Comparison of ENCODE assay signal across 2 cellular contexts in the genomic region with DNA sequence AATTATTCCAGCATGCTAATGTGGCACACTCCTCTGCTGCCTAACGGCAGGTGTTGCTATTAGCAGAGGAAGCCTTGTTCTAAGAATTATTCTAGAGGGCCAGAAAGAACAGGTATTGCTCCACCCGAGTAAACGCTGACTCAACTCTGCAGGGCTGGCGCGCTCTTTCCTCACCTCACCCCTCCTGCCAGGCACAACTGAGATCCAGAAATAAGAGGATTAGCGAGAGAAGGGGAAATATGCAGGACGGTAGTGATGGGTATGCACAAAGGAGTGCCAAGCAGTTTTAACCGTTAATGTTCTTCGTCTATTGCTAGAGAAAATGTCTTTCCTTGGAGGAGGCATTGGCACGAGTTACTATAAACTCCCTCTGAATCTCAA.
TF ChIP-seq lines count a peak whose summit lies in the region.

No MANE protein-coding gene starts in this region.

TF ChIP-seq in SK-N-SH, 30 proteins besides CTCF, POLR2A, EP300 and RAD21 (continued from another document):
- TF ChIP-seq, protein P1, sequence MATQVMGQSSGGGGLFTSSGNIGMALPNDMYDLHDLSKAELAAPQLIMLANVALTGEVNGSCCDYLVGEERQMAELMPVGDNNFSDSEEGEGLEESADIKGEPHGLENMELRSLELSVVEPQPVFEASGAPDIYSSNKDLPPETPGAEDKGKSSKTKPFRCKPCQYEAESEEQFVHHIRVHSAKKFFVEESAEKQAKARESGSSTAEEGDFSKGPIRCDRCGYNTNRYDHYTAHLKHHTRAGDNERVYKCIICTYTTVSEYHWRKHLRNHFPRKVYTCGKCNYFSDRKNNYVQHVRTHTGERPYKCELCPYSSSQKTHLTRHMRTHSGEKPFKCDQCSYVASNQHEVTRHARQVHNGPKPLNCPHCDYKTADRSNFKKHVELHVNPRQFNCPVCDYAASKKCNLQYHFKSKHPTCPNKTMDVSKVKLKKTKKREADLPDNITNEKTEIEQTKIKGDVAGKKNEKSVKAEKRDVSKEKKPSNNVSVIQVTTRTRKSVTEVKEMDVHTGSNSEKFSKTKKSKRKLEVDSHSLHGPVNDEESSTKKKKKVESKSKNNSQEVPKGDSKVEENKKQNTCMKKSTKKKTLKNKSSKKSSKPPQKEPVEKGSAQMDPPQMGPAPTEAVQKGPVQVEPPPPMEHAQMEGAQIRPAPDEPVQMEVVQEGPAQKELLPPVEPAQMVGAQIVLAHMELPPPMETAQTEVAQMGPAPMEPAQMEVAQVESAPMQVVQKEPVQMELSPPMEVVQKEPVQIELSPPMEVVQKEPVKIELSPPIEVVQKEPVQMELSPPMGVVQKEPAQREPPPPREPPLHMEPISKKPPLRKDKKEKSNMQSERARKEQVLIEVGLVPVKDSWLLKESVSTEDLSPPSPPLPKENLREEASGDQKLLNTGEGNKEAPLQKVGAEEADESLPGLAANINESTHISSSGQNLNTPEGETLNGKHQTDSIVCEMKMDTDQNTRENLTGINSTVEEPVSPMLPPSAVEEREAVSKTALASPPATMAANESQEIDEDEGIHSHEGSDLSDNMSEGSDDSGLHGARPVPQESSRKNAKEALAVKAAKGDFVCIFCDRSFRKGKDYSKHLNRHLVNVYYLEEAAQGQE (IDR thresholded peaks at IDR 0.05; ENCODE audit: low read depth, low read length), result no peak
- TF ChIP-seq RXRA (IDR thresholded peaks at IDR 0.05; ENCODE audit: borderline replicate concordance, low read depth) (no peak), ELF1 (IDR thresholded peaks at IDR 0.05) (no peak), FOXM1 (IDR thresholded peaks at IDR 0.05; ENCODE audit: low read depth) (no peak), MEF2A (IDR thresholded peaks at IDR 0.05; ENCODE audit: borderline replicate concordance, low read depth) (no peak), JUND (IDR thresholded peaks at IDR 0.05) (no peak), CHD2 (IDR thresholded peaks at IDR 0.05; ENCODE audit: low read length, partially characterized antibody) (no peak)
- TF ChIP-seq, protein P2, sequence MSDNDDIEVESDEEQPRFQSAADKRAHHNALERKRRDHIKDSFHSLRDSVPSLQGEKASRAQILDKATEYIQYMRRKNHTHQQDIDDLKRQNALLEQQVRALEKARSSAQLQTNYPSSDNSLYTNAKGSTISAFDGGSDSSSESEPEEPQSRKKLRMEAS (IDR thresholded peaks at IDR 0.05; ENCODE audit: low read depth), result no peak

TF ChIP-seq in SK-N-SH treated with all-trans-retinoic acid at 6 μM for 48 hours, 23 proteins besides CTCF, POLR2A, EP300 and RAD21 (continued from another document):
- TF ChIP-seq, protein P3, sequence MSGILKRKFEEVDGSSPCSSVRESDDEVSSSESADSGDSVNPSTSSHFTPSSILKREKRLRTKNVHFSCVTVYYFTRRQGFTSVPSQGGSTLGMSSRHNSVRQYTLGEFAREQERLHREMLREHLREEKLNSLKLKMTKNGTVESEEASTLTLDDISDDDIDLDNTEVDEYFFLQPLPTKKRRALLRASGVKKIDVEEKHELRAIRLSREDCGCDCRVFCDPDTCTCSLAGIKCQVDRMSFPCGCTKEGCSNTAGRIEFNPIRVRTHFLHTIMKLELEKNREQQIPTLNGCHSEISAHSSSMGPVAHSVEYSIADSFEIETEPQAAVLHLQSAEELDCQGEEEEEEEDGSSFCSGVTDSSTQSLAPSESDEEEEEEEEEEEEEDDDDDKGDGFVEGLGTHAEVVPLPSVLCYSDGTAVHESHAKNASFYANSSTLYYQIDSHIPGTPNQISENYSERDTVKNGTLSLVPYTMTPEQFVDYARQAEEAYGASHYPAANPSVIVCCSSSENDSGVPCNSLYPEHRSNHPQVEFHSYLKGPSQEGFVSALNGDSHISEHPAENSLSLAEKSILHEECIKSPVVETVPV (CRISPR knock-in tag; IDR thresholded peaks at IDR 0.05), result no peak
- TF ChIP-seq, protein P4, sequence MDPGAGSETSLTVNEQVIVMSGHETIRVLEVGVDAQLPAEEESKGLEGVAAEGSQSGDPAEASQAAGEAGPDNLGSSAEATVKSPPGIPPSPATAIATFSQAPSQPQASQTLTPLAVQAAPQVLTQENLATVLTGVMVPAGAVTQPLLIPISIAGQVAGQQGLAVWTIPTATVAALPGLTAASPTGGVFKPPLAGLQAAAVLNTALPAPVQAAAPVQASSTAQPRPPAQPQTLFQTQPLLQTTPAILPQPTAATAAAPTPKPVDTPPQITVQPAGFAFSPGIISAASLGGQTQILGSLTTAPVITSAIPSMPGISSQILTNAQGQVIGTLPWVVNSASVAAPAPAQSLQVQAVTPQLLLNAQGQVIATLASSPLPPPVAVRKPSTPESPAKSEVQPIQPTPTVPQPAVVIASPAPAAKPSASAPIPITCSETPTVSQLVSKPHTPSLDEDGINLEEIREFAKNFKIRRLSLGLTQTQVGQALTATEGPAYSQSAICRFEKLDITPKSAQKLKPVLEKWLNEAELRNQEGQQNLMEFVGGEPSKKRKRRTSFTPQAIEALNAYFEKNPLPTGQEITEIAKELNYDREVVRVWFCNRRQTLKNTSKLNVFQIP (CRISPR knock-in tag; IDR thresholded peaks at IDR 0.05; ENCODE audit: borderline replicate concordance, low read depth), result no peak
- TF ChIP-seq, protein P5, sequence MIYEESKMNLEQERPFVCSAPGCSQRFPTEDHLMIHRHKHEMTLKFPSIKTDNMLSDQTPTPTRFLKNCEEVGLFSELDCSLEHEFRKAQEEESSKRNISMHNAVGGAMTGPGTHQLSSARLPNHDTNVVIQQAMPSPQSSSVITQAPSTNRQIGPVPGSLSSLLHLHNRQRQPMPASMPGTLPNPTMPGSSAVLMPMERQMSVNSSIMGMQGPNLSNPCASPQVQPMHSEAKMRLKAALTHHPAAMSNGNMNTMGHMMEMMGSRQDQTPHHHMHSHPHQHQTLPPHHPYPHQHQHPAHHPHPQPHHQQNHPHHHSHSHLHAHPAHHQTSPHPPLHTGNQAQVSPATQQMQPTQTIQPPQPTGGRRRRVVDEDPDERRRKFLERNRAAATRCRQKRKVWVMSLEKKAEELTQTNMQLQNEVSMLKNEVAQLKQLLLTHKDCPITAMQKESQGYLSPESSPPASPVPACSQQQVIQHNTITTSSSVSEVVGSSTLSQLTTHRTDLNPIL (CRISPR knock-in tag; IDR thresholded peaks at IDR 0.05; ENCODE audit: low read depth), result no peak
- no peak for TF ChIP-seq OSR1 (CRISPR knock-in tag; IDR thresholded peaks at IDR 0.05)
- TF ChIP-seq BACH2 (CRISPR knock-in tag; IDR thresholded peaks at IDR 0.05; ENCODE audit: borderline replicate concordance), result no peak
- no peak for TF ChIP-seq ESRRG (CRISPR knock-in tag; IDR thresholded peaks at IDR 0.05)
- TF ChIP-seq ISL1 (CRISPR knock-in tag; IDR thresholded peaks at IDR 0.05), result no peak
- no peak for TF ChIP-seq CSDC2 (CRISPR knock-in tag; IDR thresholded peaks at IDR 0.05)
- no peak for TF ChIP-seq ZNF565 (CRISPR knock-in tag; conservative IDR thresholded peaks at IDR 0.05; ENCODE audit: low read depth)
- no peak for TF ChIP-seq ZNF70 (CRISPR knock-in tag; IDR thresholded peaks at IDR 0.05)
